Comparison of ENCODE assay signal across 21 cellular contexts in the genomic region with DNA sequence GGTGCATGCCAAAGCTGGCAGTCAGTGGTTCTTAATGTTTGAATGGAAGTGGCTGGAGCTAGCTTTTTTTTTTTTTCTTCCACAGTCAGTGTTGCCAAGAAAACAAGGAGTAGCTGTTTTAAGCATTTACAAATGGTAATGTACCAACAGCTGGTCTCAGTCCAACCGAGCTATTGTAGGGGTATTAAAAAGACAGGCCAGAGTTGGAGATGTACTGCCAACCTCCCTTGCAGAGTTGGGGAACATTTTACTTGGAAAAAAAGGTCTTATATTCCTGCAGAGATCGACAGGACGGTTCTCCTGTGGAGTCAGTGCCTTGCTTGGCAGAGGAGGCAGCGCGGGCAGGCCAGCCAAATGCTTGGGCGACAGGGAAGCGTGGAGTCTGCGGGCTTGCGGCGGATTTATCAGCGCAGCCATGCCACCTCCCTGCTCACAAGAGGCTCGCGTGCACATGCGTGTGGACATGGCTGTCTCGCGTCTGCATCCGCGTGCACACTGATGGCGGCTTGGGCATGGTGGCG.
DNase-seq lines count a peak whose midpoint lies in the region; ATAC-seq, FAIRE-seq and TF ChIP-seq lines count a peak whose summit lies in the region.
"Had no signal": no experiment of that assay in that cellular context is flagged by ENCODE, and none has a peak within 500 bp of the region (broad histone marks: within the 10 kb centered on the region; RNA-seq: fewer than 3 reads in every experiment).

No MANE protein-coding gene starts in this region.

- H3K36me3 ChIP-seq in H7 (replicated peaks; ENCODE audit: control insufficient read depth, insufficient read depth, low read length), result no peaks in the 10 kb centered on the region
- H3K36me3 ChIP-seq in astrocyte (ENCODE audit: insufficient read depth, low read length), result no peaks in the 10 kb centered on the region
- no peaks in the 10 kb centered on the region for H3K36me3 ChIP-seq in CD8-positive, alpha-beta T cell (ENCODE audit: insufficient read depth, low read length)
- H3K36me3 ChIP-seq: MG63, ovary, upper lobe of left lung had no signal

- H2AFZ ChIP-seq in astrocyte (ENCODE audit: low read depth, low read length), result peak overlapping the region; percentile 66

- H3K36me3 Mint-ChIP-seq in astrocyte (ENCODE audit: low read depth, unreplicated experiment), result no peaks in the 10 kb centered on the region
- no peaks in the 10 kb centered on the region for H3K36me3 Mint-ChIP-seq in stimulated activated memory B cell treated with anti-CD40 and anti-IgM and Interleukin-4, amounts not matched to agents 10 μg/mL and 1 μg/mL and 100 μg/mL, for 72 hours
- no peaks in the 10 kb centered on the region for H3K36me3 Mint-ChIP-seq in CD8-positive, alpha-beta T cell

- POLR2A ChIA-PET in CD8-positive, alpha-beta T cell (lab: Charles Lee), result no interaction called here

- intact Hi-C loops in head of caudate nucleus (cut with DNase I), result no loop called here
- intact Hi-C loops in CD8-positive, alpha-beta T cell (cut with DNase I, micrococcal nuclease), result no loop called here

- no peak for TF ChIP-seq CTCF in astrocyte (IDR thresholded peaks at IDR 0.05; ENCODE audit: insufficient read depth, low read depth, low read length)
- TF ChIP-seq CTCF in CD8-positive, alpha-beta T cell (IDR thresholded peaks at IDR 0.05), result no peak

- H3K27ac ChIP-seq in astrocyte (ENCODE audit: low read depth, low read length), result no peak overlapping the region
- H3K27ac ChIP-seq in CD8-positive, alpha-beta T cell (ENCODE audit: low read depth, low read length), result no peak overlapping the region
- H3K27ac ChIP-seq: ovary, upper lobe of left lung had no signal

- peaks cover 2% of the 10 kb centered on the region for H3K9me3 Mint-ChIP-seq in astrocyte (ENCODE audit: unreplicated experiment)
- peaks cover 2% of the 10 kb centered on the region for H3K9me3 Mint-ChIP-seq in stimulated activated memory B cell treated with anti-CD40 and anti-IgM and Interleukin-4, amounts not matched to agents 10 μg/mL and 1 μg/mL and 100 μg/mL, for 72 hours
- peaks cover 2% of the 10 kb centered on the region for H3K9me3 Mint-ChIP-seq in CD8-positive, alpha-beta T cell
- H3K9me3 Mint-ChIP-seq: activated B cell treated with CpG ODN at 0.5 μM for 24 hours; activated naive CD8-positive, alpha-beta T cell treated with anti-CD3 and anti-CD28 coated beads, Interleukin-2, amount 50 U/mL, for 24 hours; activated T-helper 17 cell treated with anti-CD3 and anti-CD28 coated beads, Interleukin-2, amount 50 U/mL, for 72 hours had no signal

- no peaks in the 10 kb centered on the region for H3K79me2 ChIP-seq in astrocyte (ENCODE audit: insufficient read depth, low read length)

- no peaks in the 10 kb centered on the region for H3K4me1 Mint-ChIP-seq in astrocyte (ENCODE audit: low read depth, unreplicated experiment)
- H3K4me1 Mint-ChIP-seq in stimulated activated memory B cell treated with anti-CD40 and anti-IgM and Interleukin-4, amounts not matched to agents 10 μg/mL and 1 μg/mL and 100 μg/mL, for 72 hours, result no peaks in the 10 kb centered on the region
- H3K4me1 Mint-ChIP-seq in CD8-positive, alpha-beta T cell (ENCODE audit: low read depth), result no peaks in the 10 kb centered on the region
- H3K4me1 Mint-ChIP-seq: activated B cell treated with CpG ODN at 0.5 μM for 24 hours; activated naive CD8-positive, alpha-beta T cell treated with anti-CD3 and anti-CD28 coated beads, Interleukin-2, amount 50 U/mL, for 24 hours; activated T-helper 17 cell treated with anti-CD3 and anti-CD28 coated beads, Interleukin-2, amount 50 U/mL, for 72 hours had no signal

- CTCF ChIA-PET in CD8-positive, alpha-beta T cell (lab: Charles Lee), result no interaction called here

- H3K4me1 ChIP-seq in astrocyte (ENCODE audit: insufficient read depth, low read length), result no peaks in the 10 kb centered on the region
- H3K4me1 ChIP-seq in CD8-positive, alpha-beta T cell (ENCODE audit: insufficient read depth, low read length), result no peaks in the 10 kb centered on the region
- H3K4me1 ChIP-seq: upper lobe of left lung had no signal

- H3K9ac ChIP-seq in astrocyte (ENCODE audit: low read length), result no peak overlapping the region

- peak overlapping the region; percentile 55 for H3K4me2 ChIP-seq in astrocyte (ENCODE audit: low read length)

- H3K4me3 ChIP-seq in H7 (ENCODE audit: insufficient read depth, low read depth, low read length) (no peak overlapping the region), astrocyte (ENCODE audit: insufficient read depth, low read depth, low read length) (no peak overlapping the region)
- H3K4me3 ChIP-seq in CD8-positive, alpha-beta T cell (ENCODE audit: low read depth, low read length), result no peak overlapping the region
- H3K4me3 ChIP-seq: MG63, ovary, upper lobe of left lung had no signal

- H3K27me3 Mint-ChIP-seq in astrocyte (ENCODE audit: low read depth, unreplicated experiment), result peaks cover 17% of the 10 kb centered on the region
- no peaks in the 10 kb centered on the region for H3K27me3 Mint-ChIP-seq in stimulated activated memory B cell treated with anti-CD40 and anti-IgM and Interleukin-4, amounts not matched to agents 10 μg/mL and 1 μg/mL and 100 μg/mL, for 72 hours
- H3K27me3 Mint-ChIP-seq in CD8-positive, alpha-beta T cell (ENCODE audit: low read depth), result peaks cover 9% of the 10 kb centered on the region
- H3K27me3 Mint-ChIP-seq: activated B cell treated with CpG ODN at 0.5 μM for 24 hours had no signal

- no peaks in the 10 kb centered on the region for H3K27me3 ChIP-seq in H7 (ENCODE audit: control insufficient read depth, insufficient read depth, low read length)
- H3K27me3 ChIP-seq in astrocyte (ENCODE audit: insufficient read depth, low read length), result no peaks in the 10 kb centered on the region
- no peaks in the 10 kb centered on the region for H3K27me3 ChIP-seq in CD8-positive, alpha-beta T cell (ENCODE audit: insufficient read depth, low read length)
- H3K27me3 ChIP-seq: MG63, ovary, upper lobe of left lung had no signal

- DNase-seq in H7 (peak; percentile 37), astrocyte (ENCODE audit: low read depth) (no peak), head of caudate nucleus (peak; percentile 5 to 72 (median 37)), occipital lobe (lab: John Stamatoyannopoulos, UW) (peak; percentile 24)
- no peak for DNase-seq in CD8-positive, alpha-beta T cell
- DNase-seq in stimulated activated CD4-positive, alpha-beta T cell treated with anti-CD3 and anti-CD28 coated beads, Interleukin-4, amount 100 ng/mL, for 1 hour, result no peak
- DNase-seq: activated B cell treated with CpG ODN at 0.5 μM for 24 hours; activated naive CD8-positive, alpha-beta T cell treated with anti-CD3 and anti-CD28 coated beads, Interleukin-2, amount 50 U/mL, for 24 hours; HFFc6; left cardiac atrium; mesendoderm; MG63; NCI-H2081; NCI-H345; ovary had no signal

- no peaks in the 10 kb centered on the region for H4K20me1 ChIP-seq in astrocyte (ENCODE audit: insufficient read depth, low read length)

- no peak overlapping the region for H3K4me3 Mint-ChIP-seq in astrocyte (ENCODE audit: unreplicated experiment)
- no peak overlapping the region for H3K4me3 Mint-ChIP-seq in stimulated activated memory B cell treated with anti-CD40 and anti-IgM and Interleukin-4, amounts not matched to agents 10 μg/mL and 1 μg/mL and 100 μg/mL, for 72 hours
- no peak overlapping the region for H3K4me3 Mint-ChIP-seq in CD8-positive, alpha-beta T cell
- H3K4me3 Mint-ChIP-seq: activated B cell treated with CpG ODN at 0.5 μM for 24 hours; activated naive CD8-positive, alpha-beta T cell treated with anti-CD3 and anti-CD28 coated beads, Interleukin-2, amount 50 U/mL, for 24 hours; activated T-helper 17 cell treated with anti-CD3 and anti-CD28 coated beads, Interleukin-2, amount 50 U/mL, for 72 hours; HFFc6 had no signal

- no peak overlapping the region for H3K27ac Mint-ChIP-seq in astrocyte (ENCODE audit: unreplicated experiment)
- no peak overlapping the region for H3K27ac Mint-ChIP-seq in stimulated activated memory B cell treated with anti-CD40 and anti-IgM and Interleukin-4, amounts not matched to agents 10 μg/mL and 1 μg/mL and 100 μg/mL, for 72 hours
- no peak overlapping the region for H3K27ac Mint-ChIP-seq in CD8-positive, alpha-beta T cell
- H3K27ac Mint-ChIP-seq: activated B cell treated with CpG ODN at 0.5 μM for 24 hours; activated naive CD8-positive, alpha-beta T cell treated with anti-CD3 and anti-CD28 coated beads, Interleukin-2, amount 50 U/mL, for 24 hours; activated T-helper 17 cell treated with anti-CD3 and anti-CD28 coated beads, Interleukin-2, amount 50 U/mL, for 72 hours; HFFc6 had no signal

- no peak for FAIRE-seq in astrocyte (lab: Jason Lieb, UNC)
- FAIRE-seq: bronchial epithelial cell, GM19239 had no signal

- no peaks in the 10 kb centered on the region for H3K9me3 ChIP-seq in astrocyte (ENCODE audit: insufficient read depth, low read depth, low read length)
- no peaks in the 10 kb centered on the region for H3K9me3 ChIP-seq in CD8-positive, alpha-beta T cell (ENCODE audit: low read length)
- H3K9me3 ChIP-seq: MG63, ovary, upper lobe of left lung had no signal

- no peak for ATAC-seq in stimulated activated memory B cell treated with anti-CD40 and anti-IgM and Interleukin-4, amounts not matched to agents 10 μg/mL and 1 μg/mL and 100 μg/mL, for 72 hours
- ATAC-seq in CD8-positive, alpha-beta T cell, result no peak
- no peak for ATAC-seq in GM19455 (IDR thresholded peaks at IDR 0.05; ENCODE audit: unreplicated experiment)
- ATAC-seq: activated naive CD8-positive, alpha-beta T cell treated with anti-CD3 and anti-CD28 coated beads, Interleukin-2, amount 50 U/mL, for 24 hours; activated T-helper 17 cell treated with anti-CD3 and anti-CD28 coated beads, Interleukin-2, amount 50 U/mL, for 72 hours had no signal

Comparison
In these comparisons a context has a peak if more than half of its experiments do, and no peak if none do; other contexts are left out.
1. DNase-seq: peak in H7 (single experiment), head of caudate nucleus (42 of 42) and occipital lobe (single experiment); none in astrocyte (single experiment), CD8-positive, alpha-beta T cell (0 of 7) and stimulated activated CD4-positive, alpha-beta T cell treated with anti-CD3 and anti-CD28 coated beads, Interleukin-4, amount 100 ng/mL, for 1 hour (single experiment).